ENCODE assay signal across 1 cellular context in genomic region chr16:78200623-78201096, GRCh38.
A peak's percentile ranks its signal among the peaks of the same experiment; 100 is the strongest.
TF ChIP-seq lines count a peak whose summit lies in the region.

No MANE protein-coding gene starts in this region.

TF ChIP-seq in HepG2, 621 proteins besides CTCF, POLR2A, EP300 and RAD21 (continued from another document and continues in another):
- TF ChIP-seq ZNF646 (CRISPR knock-in tag; IDR thresholded peaks at IDR 0.05) (no peak), ZNF296 (CRISPR knock-in tag; conservative IDR thresholded peaks at IDR 0.05) (no peak), SMAD9 (CRISPR knock-in tag; IDR thresholded peaks at IDR 0.05) (no peak), ZNF160 (CRISPR knock-in tag; IDR thresholded peaks at IDR 0.05) (no peak), ZNF414 (CRISPR knock-in tag; IDR thresholded peaks at IDR 0.05) (no peak), ETV6 (CRISPR knock-in tag; conservative IDR thresholded peaks at IDR 0.05) (no peak), ZHX1 (CRISPR knock-in tag; IDR thresholded peaks at IDR 0.05; ENCODE audit: low read depth) (no peak), AFF4 (CRISPR knock-in tag; IDR thresholded peaks at IDR 0.05) (no peak), ZNF333 (CRISPR knock-in tag; IDR thresholded peaks at IDR 0.05; ENCODE audit: borderline replicate concordance) (no peak), ZNF10 (CRISPR knock-in tag; IDR thresholded peaks at IDR 0.05; ENCODE audit: borderline replicate concordance, low read depth) (no peak), NFATC3 (CRISPR knock-in tag; IDR thresholded peaks at IDR 0.05) (no peak), ZBTB21 (CRISPR knock-in tag; IDR thresholded peaks at IDR 0.05) (no peak), TRAFD1 (CRISPR knock-in tag; IDR thresholded peaks at IDR 0.05; ENCODE audit: borderline replicate concordance) (no peak), THYN1 (CRISPR knock-in tag; IDR thresholded peaks at IDR 0.05; ENCODE audit: borderline replicate concordance, low read depth) (no peak), IKZF4 (CRISPR knock-in tag; IDR thresholded peaks at IDR 0.05; ENCODE audit: borderline replicate concordance, low read depth, not compliant biosample characterization) (no peak), ZNF362 (CRISPR knock-in tag; IDR thresholded peaks at IDR 0.05; ENCODE audit: borderline replicate concordance) (no peak), ZNF652 (CRISPR knock-in tag; IDR thresholded peaks at IDR 0.05; ENCODE audit: borderline replicate concordance, low read depth) (no peak), GATAD2A (CRISPR knock-in tag; IDR thresholded peaks at IDR 0.05) (peak; percentile 81), SIX1 (CRISPR knock-in tag; IDR thresholded peaks at IDR 0.05; ENCODE audit: borderline replicate concordance) (peak; percentile 30; the same call in 1 of the 2 replicates), KDM6A (CRISPR knock-in tag; IDR thresholded peaks at IDR 0.05; ENCODE audit: low read depth) (0 out of 2 replicates have a peak, but pooled peaks have one; percentile 8), CCAR2 (optimal IDR thresholded peaks at IDR 0.05; ENCODE audit: low read depth, low read length) (no peak), ZFP41 (CRISPR knock-in tag; IDR thresholded peaks at IDR 0.05; ENCODE audit: borderline replicate concordance) (no peak), ZNF350 (CRISPR knock-in tag; IDR thresholded peaks at IDR 0.05; ENCODE audit: borderline replicate concordance, low read depth) (no peak), FOSL2 (CRISPR knock-in tag; IDR thresholded peaks at IDR 0.05) (peak; percentile 37; the same call in 1 of the 2 replicates), ZNF512B (CRISPR knock-in tag; IDR thresholded peaks at IDR 0.05; ENCODE audit: borderline replicate concordance) (no peak), MTF2 (CRISPR knock-in tag; IDR thresholded peaks at IDR 0.05; ENCODE audit: borderline replicate concordance) (no peak), ZNF556 (CRISPR knock-in tag; IDR thresholded peaks at IDR 0.05; ENCODE audit: borderline replicate concordance) (no peak), CREB3 (CRISPR knock-in tag; IDR thresholded peaks at IDR 0.05) (no peak), TSC22D2 (CRISPR knock-in tag; IDR thresholded peaks at IDR 0.05; ENCODE audit: borderline replicate concordance) (no peak), FOXJ3 (CRISPR knock-in tag; IDR thresholded peaks at IDR 0.05; ENCODE audit: borderline replicate concordance) (peak; percentile 45; the same call in 1 of the 2 replicates), ZNF577 (CRISPR knock-in tag; IDR thresholded peaks at IDR 0.05; ENCODE audit: borderline replicate concordance, low read depth) (no peak), ZMYM2 (CRISPR knock-in tag; IDR thresholded peaks at IDR 0.05) (no peak), POLR2AphosphoS5 (IDR thresholded peaks at IDR 0.05; ENCODE audit: low read depth, low read length) (no peak), TFAP4 (IDR thresholded peaks at IDR 0.05; ENCODE audit: borderline replicate concordance, low read depth) (no peak), PHF8 (CRISPR knock-in tag; IDR thresholded peaks at IDR 0.05) (no peak)
